Comparison of ENCODE assay signal across 16 cellular contexts in the genomic region with DNA sequence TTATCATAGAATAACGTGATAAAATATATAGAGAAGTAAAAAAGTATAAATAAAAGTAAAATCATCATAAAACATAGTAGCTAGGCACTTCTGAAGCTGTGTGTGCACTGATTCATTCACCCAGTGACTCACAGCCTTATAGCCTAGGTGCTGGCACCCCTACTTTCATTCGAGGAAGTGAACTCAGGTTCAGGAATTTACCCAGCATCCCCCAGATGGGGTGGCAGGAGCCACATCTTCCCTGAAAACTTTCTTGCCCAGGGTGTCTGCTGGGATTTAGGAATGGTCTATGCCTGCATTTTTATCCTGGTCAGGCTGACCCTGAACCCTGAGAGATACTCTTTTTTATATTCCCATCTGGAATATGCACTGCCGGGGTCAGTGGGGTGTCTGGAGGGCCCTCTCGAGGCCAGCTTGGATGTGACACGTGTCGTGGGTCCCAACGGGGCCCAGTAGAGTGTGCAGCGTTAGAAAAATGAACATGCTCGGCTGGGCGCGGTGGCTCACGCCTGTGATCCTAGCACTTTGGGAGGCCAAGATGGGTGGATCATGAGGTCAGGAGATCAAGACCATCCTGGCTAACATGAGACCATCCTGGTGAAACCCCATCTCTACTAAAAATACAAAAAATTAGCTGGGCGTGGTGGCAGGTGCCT. TPM values are rescaled to one million over a fixed set of nuclear protein-coding genes. Genes with fewer than 3 reads are reported as not detected.
DNase-seq lines count a peak whose midpoint lies in the region; ATAC-seq and TF ChIP-seq lines count a peak whose summit lies in the region.
"Had no signal": no experiment of that assay in that cellular context is flagged by ENCODE, and none has a peak within 500 bp of the region (broad histone marks: within the 10 kb centered on the region; RNA-seq: fewer than 3 reads in every experiment).

No MANE protein-coding gene starts in this region.

- H3K36me3 Mint-ChIP-seq in progenitor cell of endocrine pancreas (ENCODE audit: insufficient read depth) = peaks cover 9% of the 10 kb centered on the region
- no peaks in the 10 kb centered on the region for H3K36me3 Mint-ChIP-seq in natural killer cell treated with Interleukin-12 subunit alpha and Interleukin-12 subunit beta and Interleukin-15 and Interleukin-18, amount 100 ng/mL, for 72 hours
- H3K36me3 Mint-ChIP-seq: activated naive CD8-positive, alpha-beta T cell treated with anti-CD3 and anti-CD28 coated beads for 36 hours had no signal

- POLR2A ChIA-PET in AG04450 (lab: Yijun Ruan, JAX) = no interaction called here

- H3K9me3 ChIP-seq in AG04450 (ENCODE audit: control insufficient read depth, insufficient read depth, low read length) = no peaks in the 10 kb centered on the region; the same call in 1 of the 2 replicates
- H3K9me3 ChIP-seq: upper lobe of left lung had no signal

- H3K9me3 Mint-ChIP-seq in progenitor cell of endocrine pancreas (ENCODE audit: low read depth) = no peaks in the 10 kb centered on the region
- H3K9me3 Mint-ChIP-seq in natural killer cell treated with Interleukin-12 subunit alpha and Interleukin-12 subunit beta and Interleukin-15 and Interleukin-18, amount 100 ng/mL, for 72 hours = no peaks in the 10 kb centered on the region
- H3K9me3 Mint-ChIP-seq: activated naive CD8-positive, alpha-beta T cell treated with anti-CD3 and anti-CD28 coated beads for 36 hours; IgD-negative memory B cell; immature natural killer cell; naive thymus-derived CD8-positive, alpha-beta T cell had no signal

- no peak overlapping the region for H3K4me3 Mint-ChIP-seq in progenitor cell of endocrine pancreas (ENCODE audit: low read depth)
- no peak overlapping the region for H3K4me3 Mint-ChIP-seq in natural killer cell treated with Interleukin-12 subunit alpha and Interleukin-12 subunit beta and Interleukin-15 and Interleukin-18, amount 100 ng/mL, for 72 hours
- H3K4me3 Mint-ChIP-seq: activated naive CD8-positive, alpha-beta T cell treated with anti-CD3 and anti-CD28 coated beads for 36 hours; IgD-negative memory B cell; immature natural killer cell; naive thymus-derived CD8-positive, alpha-beta T cell had no signal

- no peaks in the 10 kb centered on the region for H3K27me3 ChIP-seq in AG04450 (ENCODE audit: control insufficient read depth, insufficient read depth, low read length)
- H3K27me3 ChIP-seq: upper lobe of left lung had no signal

- no peaks in the 10 kb centered on the region for H3K4me1 Mint-ChIP-seq in progenitor cell of endocrine pancreas (ENCODE audit: low read depth)
- H3K4me1 Mint-ChIP-seq in natural killer cell treated with Interleukin-12 subunit alpha and Interleukin-12 subunit beta and Interleukin-15 and Interleukin-18, amount 100 ng/mL, for 72 hours (ENCODE audit: low read depth in 2 of 2) = no peaks in the 10 kb centered on the region
- H3K4me1 Mint-ChIP-seq: activated naive CD8-positive, alpha-beta T cell treated with anti-CD3 and anti-CD28 coated beads for 36 hours; IgD-negative memory B cell; immature natural killer cell had no signal

- DNase-seq in AG04450 (ENCODE audit: low read depth, low spot score) (peak; percentile 34), HT1080 (ENCODE audit: low read depth) (peak; percentile 80), astrocyte of the hippocampus (ENCODE audit: low read depth, low spot score) (peak; percentile 65), iris pigment epithelial cell (ENCODE audit: low read depth) (peak; percentile 89), progenitor cell of endocrine pancreas (ENCODE audit: low spot score, unreplicated experiment) (no peak), DMS79 (lab: John Stamatoyannopoulos, UW) (no peak)
- DNase-seq in effector CD8-positive, alpha-beta T cell (lab: John Stamatoyannopoulos, UW) = no peak
- no peak for DNase-seq in natural killer cell treated with Interleukin-12 subunit alpha and Interleukin-12 subunit beta and Interleukin-15 and Interleukin-18, amount 100 ng/mL, for 72 hours (ENCODE audit: low spot score)
- DNase-seq: activated naive CD8-positive, alpha-beta T cell treated with anti-CD3 and anti-CD28 coated beads for 36 hours; C1 segment of cervical spinal cord; immature natural killer cell; naive thymus-derived CD8-positive, alpha-beta T cell; NCI-H1930 had no signal

- no peak for ATAC-seq in natural killer cell treated with Interleukin-12 subunit alpha and Interleukin-12 subunit beta and Interleukin-15 and Interleukin-18, amount 100 ng/mL, for 72 hours
- ATAC-seq: naive thymus-derived CD8-positive, alpha-beta T cell had no signal

- no peaks in the 10 kb centered on the region for H3K27me3 Mint-ChIP-seq in progenitor cell of endocrine pancreas
- H3K27me3 Mint-ChIP-seq in natural killer cell treated with Interleukin-12 subunit alpha and Interleukin-12 subunit beta and Interleukin-15 and Interleukin-18, amount 100 ng/mL, for 72 hours = no peaks in the 10 kb centered on the region
- H3K27me3 Mint-ChIP-seq: activated naive CD8-positive, alpha-beta T cell treated with anti-CD3 and anti-CD28 coated beads for 36 hours; IgD-negative memory B cell; naive thymus-derived CD8-positive, alpha-beta T cell had no signal

- no peak overlapping the region for H3K27ac Mint-ChIP-seq in progenitor cell of endocrine pancreas
- H3K27ac Mint-ChIP-seq in natural killer cell treated with Interleukin-12 subunit alpha and Interleukin-12 subunit beta and Interleukin-15 and Interleukin-18, amount 100 ng/mL, for 72 hours = no peak overlapping the region
- H3K27ac Mint-ChIP-seq: activated naive CD8-positive, alpha-beta T cell treated with anti-CD3 and anti-CD28 coated beads for 36 hours; IgD-negative memory B cell; immature natural killer cell had no signal

- no peak overlapping the region for H3K4me3 ChIP-seq in AG04450 (ENCODE audit: low read depth, low read length)
- H3K4me3 ChIP-seq: upper lobe of left lung had no signal

- CTCF ChIA-PET in AG04450 (lab: Charles Lee) = no interaction called here

- no peak for TF ChIP-seq CTCF in AG04450 (IDR thresholded peaks at IDR 0.05; ENCODE audit: low read depth, low read length)
- TF ChIP-seq CTCF in progenitor cell of endocrine pancreas (IDR thresholded peaks at IDR 0.05; ENCODE audit: unreplicated experiment) = no peak

- no peak overlapping the region for H3K27ac ChIP-seq in AG04450 (ENCODE audit: low read depth, low read length)
- H3K27ac ChIP-seq: upper lobe of left lung had no signal

RNA-seq across cellular contexts. Expression of gene TMEM132B, which starts 45.1 kb away (rescaled TPM):
- polyA plus RNA-seq in AG04450 (2011; rRNA removed) = 0.43 and 0.61 TPM in 2 replicates
- polyA minus RNA-seq in AG04450 (2011; rRNA and poly(A)+ RNA removed) = 0.70 and 0.78 TPM in 2 replicates
- 0.23 and 0.34 TPM in 2 replicates for total RNA-seq in HT1080 (2014; rRNA removed; shearing (Covaris generic))
- 0.12 and 0.46 TPM in 2 replicates for polyA plus RNA-seq in HT1080 (2015; cell fraction: cytosol; rRNA removed)
- polyA plus RNA-seq in HT1080 (2015; cell fraction: nucleus; rRNA removed) = 0.81 and 2.7 TPM in 2 replicates
- 0.98 and 1.4 TPM in 2 replicates for total RNA-seq in progenitor cell of endocrine pancreas
- not detected for total RNA-seq in natural killer cell treated with Interleukin-12 subunit alpha and Interleukin-12 subunit beta and Interleukin-15 and Interleukin-18, amount 100 ng/mL, for 72 hours
- total RNA-seq: activated CD8-positive, alpha-beta memory T cell treated with anti-CD3 and anti-CD28 coated beads for 36 hours; activated naive CD8-positive, alpha-beta T cell treated with anti-CD3 and anti-CD28 coated beads for 36 hours; naive thymus-derived CD8-positive, alpha-beta T cell had no signal
- polyA plus RNA-seq: IgD-negative memory B cell; immature natural killer cell; naive thymus-derived CD8-positive, alpha-beta T cell had no signal

Comparison
In these comparisons a context has a peak if more than half of its experiments do, and no peak if none do; other contexts are left out.
1. DNase-seq: peak in AG04450 (single experiment), HT1080 (single experiment), astrocyte of the hippocampus (single experiment) and iris pigment epithelial cell (single experiment); none in progenitor cell of endocrine pancreas (single experiment), effector CD8-positive, alpha-beta T cell (single experiment), DMS79 (single experiment) and natural killer cell treated with Interleukin-12 subunit alpha and Interleukin-12 subunit beta and Interleukin-15 and Interleukin-18, amount 100 ng/mL, for 72 hours (single experiment).